In genomic region chr5:109943701-109944235, GRCh38 we compare ENCODE assay signal across 31 cellular contexts.
"Had no signal": no experiment of that assay in that cellular context is flagged by ENCODE, and none has a peak within 500 bp of the region (broad histone marks: within the 10 kb centered on the region; RNA-seq: fewer than 3 reads in every experiment).

No MANE protein-coding gene starts in this region.

- H3K27me3 ChIP-seq: ascending aorta had no signal

- H3K4me3 ChIP-seq: ascending aorta, cardiac muscle cell had no signal

- H3K36me3 ChIP-seq: ascending aorta, cardiac muscle cell had no signal

- H3K4me1 ChIP-seq: ascending aorta had no signal

- H3K27ac ChIP-seq: ascending aorta, cardiac muscle cell, WERI-Rb-1 had no signal

- ATAC-seq: activated CD4-positive, alpha-beta T cell treated with anti-CD3 and anti-CD28 coated beads for 36 hours; activated CD4-positive, CD25-positive, alpha-beta regulatory T cell treated with anti-CD3 and anti-CD28 coated beads, Interleukin-2, amount 50 U/mL, for 24 hours; activated CD8-positive, alpha-beta memory T cell treated with anti-CD3 and anti-CD28 coated beads, Interleukin-2, amount 10 ng/mL, durations not matched to agents 7 days and 5 days; activated CD8-positive, alpha-beta T cell treated with anti-CD3 and anti-CD28 coated beads, Interleukin-2, amount 10 ng/mL, durations not matched to agents 7 days and 5 days; activated naive CD8-positive, alpha-beta T cell treated with anti-CD3 and anti-CD28 coated beads, Interleukin-2, amount 50 U/mL, for 24 hours; WTC11 had no signal

- DNase-seq: activated CD4-positive, alpha-beta memory T cell treated with anti-CD3 and anti-CD28 coated beads, Interleukin-2, amount 10 ng/mL, durations not matched to agents 7 days and 5 days; activated CD4-positive, alpha-beta T cell treated with anti-CD3 and anti-CD28 coated beads for 1 hour; activated CD4-positive, alpha-beta T cell treated with anti-CD3 and anti-CD28 coated beads for 36 hours; activated CD4-positive, alpha-beta T cell treated with anti-CD3 and anti-CD28 coated beads for 48 hours; activated CD4-positive, alpha-beta T cell treated with anti-CD3 and anti-CD28 coated beads, Interleukin-2, amount 10 ng/mL, durations not matched to agents 7 days and 5 days; activated CD4-positive, alpha-beta T cell treated with anti-CD3 and anti-CD28 coated beads, Interleukin-2, amount 50 U/mL, for 48 hours; activated CD4-positive, CD25-positive, alpha-beta regulatory T cell; activated CD8-positive, alpha-beta memory T cell treated with anti-CD3 and anti-CD28 coated beads for 24 hours; activated CD8-positive, alpha-beta memory T cell treated with anti-CD3 and anti-CD28 coated beads, Interleukin-2, amount 10 ng/mL, durations not matched to agents 7 days and 5 days; activated CD8-positive, alpha-beta memory T cell treated with anti-CD3 and anti-CD28 coated beads, Interleukin-2, amount 50 U/mL, for 48 hours; activated CD8-positive, alpha-beta T cell treated with anti-CD3 and anti-CD28 coated beads, Interleukin-2, amount 10 ng/mL, durations not matched to agents 7 days and 5 days; activated effector memory CD4-positive, alpha-beta T cell treated with Interleukin-2 at 50 U/mL for 16 hours; activated gamma-delta T cell; activated naive CD4-positive, alpha-beta T cell treated with anti-CD3 and anti-CD28 coated beads, Interleukin-2, amount 50 U/mL, for 16 hours; activated naive CD4-positive, alpha-beta T cell treated with Interleukin-2 at 50 U/mL for 16 hours; activated naive CD8-positive, alpha-beta T cell treated with anti-CD3 and anti-CD28 coated beads, Interleukin-2, amount 10 ng/mL, durations not matched to agents 7 days and 5 days; activated naive CD8-positive, alpha-beta T cell treated with anti-CD3 and anti-CD28 coated beads, Interleukin-2, amount 50 U/mL, for 24 hours; activated T-cell treated with anti-CD3 and anti-CD28 coated beads, Interleukin-2, amount 50 U/mL, for 24 hours; activated T-cell treated with anti-CD3 and anti-CD28 coated beads, Interleukin-2, amount 50 U/mL, for 48 hours; amygdala; anterior cingulate cortex; caudate nucleus; cerebellar nuclear complex; T-helper 1 cell; T-helper 2 cell; T-helper 9 cell; WERI-Rb-1 had no signal
